Comparison of ENCODE assay signal across 1 cellular context in the genomic region with DNA sequence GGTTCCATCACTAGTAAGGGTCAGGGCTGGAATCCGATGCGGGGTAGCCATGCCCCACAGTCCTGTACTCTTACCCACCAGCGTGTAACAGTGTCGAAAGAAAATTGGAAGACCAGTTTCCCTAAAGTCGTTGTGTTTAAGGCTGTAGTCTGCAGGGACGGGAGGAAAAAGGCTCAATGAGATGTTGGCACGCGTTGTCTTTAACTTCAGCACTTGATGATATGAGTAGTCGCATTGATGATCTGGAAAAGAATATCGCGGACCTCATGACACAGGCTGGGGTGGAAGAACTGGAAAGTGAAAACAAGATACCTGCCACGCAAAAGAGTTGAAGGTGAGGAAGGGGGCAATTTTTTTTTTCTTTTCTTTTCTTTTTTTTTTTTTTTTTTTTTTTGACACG.
TF ChIP-seq lines count a peak whose summit lies in the region.

No MANE protein-coding gene starts in this region.

TF ChIP-seq in GM12878, 131 proteins besides CTCF, POLR2A, EP300 and RAD21 (continued from another document):
- TF ChIP-seq, protein P1, sequence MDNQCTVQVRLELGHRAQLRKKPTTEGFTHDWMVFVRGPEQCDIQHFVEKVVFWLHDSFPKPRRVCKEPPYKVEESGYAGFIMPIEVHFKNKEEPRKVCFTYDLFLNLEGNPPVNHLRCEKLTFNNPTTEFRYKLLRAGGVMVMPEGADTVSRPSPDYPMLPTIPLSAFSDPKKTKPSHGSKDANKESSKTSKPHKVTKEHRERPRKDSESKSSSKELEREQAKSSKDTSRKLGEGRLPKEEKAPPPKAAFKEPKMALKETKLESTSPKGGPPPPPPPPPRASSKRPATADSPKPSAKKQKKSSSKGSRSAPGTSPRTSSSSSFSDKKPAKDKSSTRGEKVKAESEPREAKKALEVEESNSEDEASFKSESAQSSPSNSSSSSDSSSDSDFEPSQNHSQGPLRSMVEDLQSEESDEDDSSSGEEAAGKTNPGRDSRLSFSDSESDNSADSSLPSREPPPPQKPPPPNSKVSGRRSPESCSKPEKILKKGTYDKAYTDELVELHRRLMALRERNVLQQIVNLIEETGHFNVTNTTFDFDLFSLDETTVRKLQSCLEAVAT (IDR thresholded peaks at IDR 0.05): peak; percentile 55
TF ChIP-seq in GM12878: peak in this region for 1.
